Comparison of ENCODE assay signal across 9 cellular contexts in the genomic region with DNA sequence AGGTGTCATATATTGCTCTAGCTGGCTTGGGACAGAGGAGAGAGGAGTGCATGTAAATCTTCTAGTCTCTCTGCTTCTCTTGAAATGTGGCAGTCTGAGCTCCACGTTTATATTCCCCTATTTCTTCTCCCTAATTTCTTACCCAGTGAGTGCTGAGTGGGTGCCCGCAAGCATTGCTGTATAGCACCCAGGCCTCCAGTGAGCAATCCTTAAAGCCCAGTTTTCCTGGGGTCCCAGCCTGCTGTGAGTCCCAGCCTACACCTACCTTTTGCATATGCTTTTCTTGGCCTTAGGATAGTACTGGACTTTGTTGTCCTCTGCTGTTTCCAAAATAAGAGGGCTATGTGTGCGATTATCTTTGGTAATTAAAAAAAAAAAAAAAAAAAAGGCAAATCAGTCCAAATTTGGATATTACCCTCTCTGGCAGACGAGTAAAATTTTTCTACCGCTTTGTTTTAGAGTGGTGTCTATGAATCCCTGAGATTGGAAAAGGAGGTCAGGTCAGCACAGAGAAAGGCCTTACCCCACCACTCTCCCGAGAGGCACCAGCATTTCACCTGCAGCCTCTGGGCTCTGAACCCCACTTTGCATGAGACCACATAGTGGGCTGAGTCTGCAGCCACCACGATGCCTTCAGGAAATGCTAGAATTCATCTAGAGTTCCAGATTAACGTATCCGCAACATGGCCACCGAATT. TPM values are rescaled to one million over a fixed set of nuclear protein-coding genes. Genes with fewer than 3 reads are reported as not detected.
A peak's percentile ranks its signal among the peaks of the same experiment; 100 is the strongest.
DNase-seq lines count a peak whose midpoint lies in the region; ATAC-seq, FAIRE-seq and TF ChIP-seq lines count a peak whose summit lies in the region.
"Had no signal": no experiment of that assay in that cellular context is flagged by ENCODE, and none has a peak within 500 bp of the region (broad histone marks: within the 10 kb centered on the region; RNA-seq: fewer than 3 reads in every experiment).

No MANE protein-coding gene starts in this region.

- H3K27me3 ChIP-seq in HUES48 (ENCODE audit: control insufficient read depth, insufficient read depth, low read length), result no peaks in the 10 kb centered on the region
- no peaks in the 10 kb centered on the region for H3K27me3 ChIP-seq in neutrophil

- H3K4me3 ChIP-seq in HUES48 (ENCODE audit: low read depth, low read length), result peak overlapping the region; percentile 88
- H3K4me3 ChIP-seq in epithelial cell of esophagus (ENCODE audit: low read length), result peak overlapping the region; percentile 82
- H3K4me3 ChIP-seq in neutrophil (ENCODE audit: low read depth in 1 of 2, low read length in 1 of 2), result peak overlapping the region in 1 of 2 experiments; percentile 46

- no peak overlapping the region for H3K27ac Mint-ChIP-seq in activated CD4-positive, alpha-beta T cell treated with anti-CD3 and anti-CD28 coated beads for 36 hours

- TF ChIP-seq CTCF in epithelial cell of esophagus (IDR thresholded peaks at IDR 0.05; ENCODE audit: insufficient read depth, low read depth, low read length, missing control alignments) (no peak), neutrophil (IDR thresholded peaks at IDR 0.05) (no peak)

- FAIRE-seq in GM12891 (lab: Jason Lieb, UNC), result peak; percentile 91
- FAIRE-seq: islet of Langerhans had no signal

- H3K9me3 ChIP-seq in HUES48 (ENCODE audit: control insufficient read depth, insufficient read depth, low read length) (no peaks in the 10 kb centered on the region), neutrophil (no peaks in the 10 kb centered on the region)

- peaks cover 31% of the 10 kb centered on the region for H3K36me3 ChIP-seq in HUES48 (ENCODE audit: control insufficient read depth, insufficient read depth, low read length)
- H3K36me3 ChIP-seq in neutrophil, result no peaks in the 10 kb centered on the region

- H3K4me1 ChIP-seq in HUES48 (ENCODE audit: control insufficient read depth, insufficient read depth, low read length) (peaks cover 28% of the 10 kb centered on the region), neutrophil (ENCODE audit: control insufficient read depth in 1 of 2, insufficient read depth in 1 of 2, low read depth in 1 of 2, low read length in 1 of 2) (peaks cover 47 to 60% of the 10 kb centered on the region in 2 experiments)

- H3K27me3 Mint-ChIP-seq in activated CD4-positive, alpha-beta T cell treated with anti-CD3 and anti-CD28 coated beads for 36 hours, result peaks cover 12% of the 10 kb centered on the region

- POLR2A ChIA-PET in activated CD4-positive, alpha-beta T cell treated with anti-CD3 and anti-CD28 coated beads for 36 hours (lab: Charles Lee), result no interaction called here

- no peaks in the 10 kb centered on the region for H3K4me1 Mint-ChIP-seq in activated CD4-positive, alpha-beta T cell treated with anti-CD3 and anti-CD28 coated beads for 36 hours

- DNase-seq in GM12891 (ENCODE audit: insufficient read length, low spot score) (no peak), epithelial cell of esophagus (ENCODE audit: low read depth) (peak; percentile 20), NCI-H1105 (lab: John Stamatoyannopoulos, UW) (no peak), kidney tubule cell (ENCODE audit: low spot score) (no peak)
- no peak for DNase-seq in activated CD4-positive, alpha-beta T cell treated with anti-CD3 and anti-CD28 coated beads for 36 hours

- ATAC-seq in activated CD4-positive, alpha-beta T cell treated with anti-CD3 and anti-CD28 coated beads for 36 hours, result no peak
- ATAC-seq in HG03460 (IDR thresholded peaks at IDR 0.05; ENCODE audit: unreplicated experiment), result no peak

- no peaks in the 10 kb centered on the region for H3K36me3 Mint-ChIP-seq in activated CD4-positive, alpha-beta T cell treated with anti-CD3 and anti-CD28 coated beads for 36 hours (ENCODE audit: low read depth)

- H3K9me3 Mint-ChIP-seq in activated CD4-positive, alpha-beta T cell treated with anti-CD3 and anti-CD28 coated beads for 36 hours (ENCODE audit: low read depth), result no peaks in the 10 kb centered on the region

- H3K27ac ChIP-seq in HUES48 (ENCODE audit: low read depth, low read length) (peak overlapping the region; percentile 92), neutrophil (peak overlapping the region; percentile 43)

- intact Hi-C loops in activated CD4-positive, alpha-beta T cell treated with anti-CD3 and anti-CD28 coated beads for 36 hours (cut with DNase I, micrococcal nuclease), result no loop called here

- peak; percentile 62; the same call in 1 of the 2 replicates for TF ChIP-seq POLR2A in GM12891 (IDR thresholded peaks at IDR 0.05; ENCODE audit: low read depth, low read length)

- CTCF ChIA-PET in activated CD4-positive, alpha-beta T cell treated with anti-CD3 and anti-CD28 coated beads for 36 hours (lab: Charles Lee), result no interaction called here

- peak overlapping the region; percentile 93 for H3K9ac ChIP-seq in HUES48 (ENCODE audit: low read depth, low read length)

- no peak overlapping the region for H3K4me3 Mint-ChIP-seq in activated CD4-positive, alpha-beta T cell treated with anti-CD3 and anti-CD28 coated beads for 36 hours

TF ChIP-seq in GM12891, 5 proteins besides CTCF, POLR2A, EP300 and RAD21:
- no peak for TF ChIP-seq PAX5 (IDR thresholded peaks at IDR 0.05; ENCODE audit: insufficient read depth, low read length, severe bottlenecking)
- no peak for TF ChIP-seq SPI1 (IDR thresholded peaks at IDR 0.05; ENCODE audit: low read depth, low read length)
- no peak for TF ChIP-seq TAF1 (IDR thresholded peaks at IDR 0.05; ENCODE audit: low read depth, low read length)
- TF ChIP-seq POU2F2 (IDR thresholded peaks at IDR 0.05; ENCODE audit: low read depth, low read length), result peak; percentile 92; the same call in 1 of the 2 replicates
- no peak for TF ChIP-seq POLR2AphosphoS5 (IDR thresholded peaks at IDR 0.05; ENCODE audit: low read depth, low read length)
TF ChIP-seq in GM12891: peak in this region for 1.

RNA-seq across cellular contexts. Expression of gene MGST1, which starts 1.1 kb away (rescaled TPM):
- polyA plus RNA-seq in GM12891 (2012; ENCODE audit: low read depth, missing spikeins), result 80.6 TPM
- total RNA-seq in activated CD4-positive, alpha-beta T cell treated with anti-CD3 and anti-CD28 coated beads for 36 hours, result not detected
